8 cellular contexts compared by ENCODE assay signal in genomic region chr2:196170681-196171247, GRCh38. TPM values are rescaled to one million over a fixed set of nuclear protein-coding genes. Genes with fewer than 3 reads are reported as not detected.
DNase-seq lines count a peak whose midpoint lies in the region; ATAC-seq, FAIRE-seq and TF ChIP-seq lines count a peak whose summit lies in the region.

No MANE protein-coding gene starts in this region.

- H4K5ac ChIP-seq in H1 (ENCODE audit: insufficient read length, low read depth, low read length), result no peak overlapping the region

- H3K4ac ChIP-seq in H1 (replicated peaks; ENCODE audit: insufficient read length, low read depth, low read length), result no peak overlapping the region

- peak; percentile 59 for DNase-seq in COLO668 (lab: John Stamatoyannopoulos, UW; ENCODE audit: unreplicated experiment)
- DNase-seq in H1 (ENCODE audit: low read depth in 1 of 2, low spot score in 2 of 2), result no peak
- peak; percentile 62 to 83 for DNase-seq in aorta
- DNase-seq in SHP77 (lab: John Stamatoyannopoulos, UW), result no peak

- WGBS in H1 (ENCODE audit: extremely low coverage in 1 of 2, insufficient coverage in 1 of 2, insufficient read length in 1 of 2, insufficient replicate concordance in 2 of 2, low coverage in 1 of 2, low lambda C conversion rate in 2 of 2, missing lambda C conversion rate in 1 of 2), 2 experiments, result 2% methylated on average over 38 of the region's 53 CpGs; no CpG with 5 or more reads in 1 of the 2 experiments
- 0% methylated on average over 42 to 53 of the region's 53 CpGs for WGBS in aorta, 2 donors

- H2AK5ac ChIP-seq in H1 (ENCODE audit: low read depth, low read length), result no peak overlapping the region

- 0 out of 2 replicates have a peak, but pooled peaks cover 2% of the 10 kb centered on the region for H3K79me1 ChIP-seq in H1 (ENCODE audit: low read depth, low read length)

- H3K9me3 ChIP-seq in H1 (ENCODE audit: insufficient read depth in 2 of 2, low read depth in 1 of 2, low read length in 1 of 2) (no peaks in the 10 kb centered on the region), mucosa of rectum (ENCODE audit: control insufficient read depth in 2 of 2, low read length in 2 of 2) (no peaks in the 10 kb centered on the region), aorta (ENCODE audit: control insufficient read depth, low read length) (no peaks in the 10 kb centered on the region)

- no peak for TF ChIP-seq RAD21 in H1 (IDR thresholded peaks at IDR 0.05 in 1 of 2, conservative IDR thresholded peaks at IDR 0.05 in 1 of 2; ENCODE audit: low read depth in 2 of 2, low read length in 2 of 2)

- H3K27me3 ChIP-seq in H1 (replicated peaks in 1 of 4; ENCODE audit: control insufficient read depth in 3 of 4, extremely low read depth in 1 of 4, insufficient read depth in 3 of 4, low read length in 3 of 4) (peaks cover 0 to 4% (median under 1%) of the 10 kb centered on the region in 4 experiments; a peak in 4 of 7 replicates), mucosa of rectum (ENCODE audit: control insufficient read depth in 2 of 2, insufficient read depth in 2 of 2, low read length in 2 of 2) (no peaks in the 10 kb centered on the region), aorta (ENCODE audit: control insufficient read depth in 1 of 2, insufficient read depth in 2 of 2, low read length in 1 of 2) (no peaks in the 10 kb centered on the region)

- peaks cover 2 to 48% of the 10 kb centered on the region in 2 experiments; a peak in 3 of 4 replicates for H3K79me2 ChIP-seq in H1 (ENCODE audit: control insufficient read depth in 1 of 2, insufficient read depth in 2 of 2, low read length in 2 of 2)

- peak overlapping the region; percentile 58 to 80 (median 70); a peak in 6 of 7 replicates for H3K9ac ChIP-seq in H1 (replicated peaks in 1 of 4; ENCODE audit: extremely low read depth in 1 of 4, low read depth in 3 of 4, low read length in 3 of 4)
- H3K9ac ChIP-seq in mucosa of rectum (ENCODE audit: low read depth in 1 of 2, low read length in 2 of 2), result peak overlapping the region; percentile 94 to 95

- H3K4me3 ChIP-seq in H1 (ENCODE audit: extremely low read depth in 1 of 4, insufficient read depth in 2 of 4, low read depth in 3 of 4, low read length in 4 of 4) (peak overlapping the region; percentile 82 to 95 (median 85)), mucosa of rectum (ENCODE audit: low read length in 2 of 2) (peak overlapping the region; percentile 93 to 99), aorta (ENCODE audit: low read length in 2 of 2) (peak overlapping the region; percentile 71 to 98)

- peak overlapping the region; percentile 79 for H4K8ac ChIP-seq in H1 (ENCODE audit: extremely low read depth, insufficient read depth, low read length)

- H3K4me1 ChIP-seq in H1 (replicated peaks in 1 of 4; ENCODE audit: control insufficient read depth in 3 of 4, insufficient read depth in 4 of 4, low read length in 3 of 4) (peaks cover 0 to 12% (median 8%) of the 10 kb centered on the region in 4 experiments; a peak in 3 of 7 replicates), mucosa of rectum (ENCODE audit: control insufficient read depth in 2 of 2, insufficient read depth in 2 of 2, low read length in 2 of 2) (peaks cover 3 to 9% of the 10 kb centered on the region in 2 donors), aorta (ENCODE audit: control insufficient read depth in 1 of 2, insufficient read depth in 2 of 2, low read length in 2 of 2) (peaks cover 0 to 2% of the 10 kb centered on the region in 2 donors)

- H3K36me3 ChIP-seq in H1 (ENCODE audit: control insufficient read depth in 2 of 4, insufficient read depth in 4 of 4, low read length in 3 of 4) (no peaks in the 10 kb centered on the region), mucosa of rectum (ENCODE audit: control insufficient read depth in 2 of 2, insufficient read depth in 2 of 2, low read length in 2 of 2) (no peaks in the 10 kb centered on the region), aorta (ENCODE audit: control insufficient read depth in 1 of 2, insufficient read depth in 2 of 2, low read length in 1 of 2) (no peaks in the 10 kb centered on the region)

- FAIRE-seq in H1 (lab: Jason Lieb, UNC), result no peak

- no peak overlapping the region for H2BK12ac ChIP-seq in H1 (ENCODE audit: low read depth, low read length)

- H3K14ac ChIP-seq in H1 (ENCODE audit: insufficient read length), result no peak overlapping the region

- H3K27ac ChIP-seq in VCaP (peak overlapping the region; percentile 81), H1 (ENCODE audit: low read depth, low read length) (no peak overlapping the region), mucosa of rectum (ENCODE audit: low read depth in 2 of 2, low read length in 2 of 2) (peak overlapping the region; percentile 97 to 98), aorta (ENCODE audit: low read depth in 1 of 2, low read length in 2 of 2) (peak overlapping the region in 1 of 2 donors; percentile 78)

- ATAC-seq in GM19395 (IDR thresholded peaks at IDR 0.05; ENCODE audit: unreplicated experiment) (peak; percentile 14), HG03521 (IDR thresholded peaks at IDR 0.05; ENCODE audit: unreplicated experiment) (peak; percentile 2), aorta (ENCODE audit: low FRiP score) (peak; percentile 84)

- H3K4me2 ChIP-seq in H1 (ENCODE audit: insufficient read depth in 1 of 2, low read depth in 2 of 2, low read length in 2 of 2), result peak overlapping the region; percentile 75 to 99

- no peak for TF ChIP-seq POLR2A in H1 (IDR thresholded peaks at IDR 0.05; ENCODE audit: control extremely low read depth in 1 of 2, low read depth in 2 of 2, low read length in 2 of 2)

- no peak overlapping the region; the same call in 1 of the 2 replicates for H3K18ac ChIP-seq in H1 (ENCODE audit: extremely low read depth, low read length)

- H2BK15ac ChIP-seq in H1 (ENCODE audit: low read length), result no peak overlapping the region

- TF ChIP-seq CTCF in VCaP (conservative IDR thresholded peaks at IDR 0.05), result no peak
- TF ChIP-seq CTCF in H1 (IDR thresholded peaks at IDR 0.05; ENCODE audit: control extremely low read depth in 1 of 3, insufficient read depth in 1 of 3, low read depth in 1 of 3, low read length in 3 of 3), result no peak

- TF ChIP-seq EP300 in H1 (IDR thresholded peaks at IDR 0.05; ENCODE audit: borderline replicate concordance in 1 of 2, low read depth in 2 of 2, low read length in 2 of 2), result no peak

- H2AFZ ChIP-seq in H1 (ENCODE audit: low read length), result 0 out of 2 replicates have a peak overlapping the region, but pooled peaks have one; percentile 36

- peaks cover 0 to 1% of the 10 kb centered on the region in 2 experiments for H4K20me1 ChIP-seq in H1 (replicated peaks in 1 of 2; ENCODE audit: control insufficient read depth in 1 of 2, insufficient read depth in 2 of 2, low read length in 2 of 2)

- H2BK120ac ChIP-seq in H1 (replicated peaks; ENCODE audit: low read depth, low read length), result no peak overlapping the region

- no peak overlapping the region for H3K56ac ChIP-seq in H1 (replicated peaks; ENCODE audit: insufficient read length, low read depth, low read length)

- H2BK20ac ChIP-seq in H1 (ENCODE audit: low read length), result no peak overlapping the region

- CTCF ChIA-PET in H1 (lab: Charles Lee; ENCODE audit: partially characterized antibody), result interaction anchor here (1.7 kb wide), 1 partner anchor 106 kb away, joined by 6 read pairs; no protein-coding TSS in a partner anchor

- H3K23me2 ChIP-seq in H1 (ENCODE audit: low read depth, low read length), result peaks cover 8% of the 10 kb centered on the region; the same call in 1 of the 2 replicates

- H2BK5ac ChIP-seq in H1 (ENCODE audit: low read depth, low read length), result no peak overlapping the region

- H4K91ac ChIP-seq in H1 (replicated peaks; ENCODE audit: insufficient read length, low read length), result no peak overlapping the region

- intact Hi-C loops in aorta (cut with DNase I), result loop anchor here in 1 of 2 donors (5.0 kb wide), 2 partner anchors 77 to 112 kb away; no protein-coding TSS in a partner anchor

- POLR2A ChIA-PET in H1 (lab: Charles Lee; ENCODE audit: partially characterized antibody), result interaction anchor here (0.7 to 1.2 kb wide), 3 partner anchors 9 to 30 kb away, joined by 3 read pairs; no protein-coding TSS in a partner anchor

- H3K23ac ChIP-seq in H1 (ENCODE audit: insufficient read length), result no peak overlapping the region

TF ChIP-seq in H1, 55 proteins besides CTCF, POLR2A, EP300 and RAD21:
- TF ChIP-seq SAP30 (IDR thresholded peaks at IDR 0.05; ENCODE audit: insufficient read depth, insufficient replicate concordance, low read length) (peak; percentile 74), ASH2L (IDR thresholded peaks at IDR 0.05; ENCODE audit: low read length) (peak; percentile 54), SIN3A (conservative IDR thresholded peaks at IDR 0.05 in 1 of 2, IDR thresholded peaks at IDR 0.05 in 1 of 2; ENCODE audit: low read depth in 1 of 2, low read length in 2 of 2) (peak; percentile 44 to 68; a peak in 2 of 4 replicates), E2F6 (IDR thresholded peaks at IDR 0.05) (no peak), RBBP5 (IDR thresholded peaks at IDR 0.05; ENCODE audit: borderline replicate concordance, low read depth, low read length) (peak; percentile 84; the same call in 1 of the 2 replicates)

RNA-seq across cellular contexts. Expression of gene STK17B, which starts 0.6 kb away (rescaled TPM):
- total RNA-seq in H1 (2021; fragmentation: NEBNext Ultra II Directional; extraction: Animal tissue kit (Norgen Biotek cat#: 25700)), result 10.5 and 11.8 TPM in 2 replicates
- 0.88 and 1.8 TPM in 2 replicates for polyA plus RNA-seq in H1 (2011; rRNA removed)
- polyA plus RNA-seq in H1 (2011; cell fraction: cytosol; rRNA removed), result 2.1 TPM
- polyA plus RNA-seq in H1 (2011; cell fraction: nucleus; rRNA removed), result 0.81 TPM
- polyA plus RNA-seq in H1 (2012, experiment 1 of 2), result 1.5 to 6.2 TPM (median 2.0 TPM) in 4 replicates
- 0.47 TPM for polyA plus RNA-seq in H1 (2012, experiment 2 of 2)
- polyA plus RNA-seq in H1 (2013, experiment 1 of 2), result 4.5 TPM
- polyA plus RNA-seq in H1 (2013, experiment 2 of 2), result 4.4 TPM
- polyA minus RNA-seq in H1 (2011; rRNA and poly(A)+ RNA removed), result 3.7 and 8.3 TPM in 2 replicates
- polyA minus RNA-seq in H1 (2011; cell fraction: cytosol; rRNA and poly(A)+ RNA removed), result 4.5 TPM
- polyA minus RNA-seq in H1 (2011; cell fraction: nucleus; rRNA and poly(A)+ RNA removed), result 6.0 TPM
- total RNA-seq in aorta, result 10 to 100 TPM; 26.5 to 30.0 TPM
- 10 to 100 TPM; 17.1 to 17.4 TPM for polyA plus RNA-seq in aorta

Comparison
In these comparisons a context has a peak if more than half of its experiments do, and no peak if none do; other contexts are left out.
1. DNase-seq: peak in COLO668 (single experiment) and aorta (2 of 2); none in H1 (0 of 2) and SHP77 (0 of 2).
2. ATAC-seq: peak in every context shown above with its lines; median percentile 84 in aorta; 14 in GM19395; 2 in HG03521.
3. Peak in every context shown above with its lines, with median percentiles within 50 percentile points of each other: H3K4me3 ChIP-seq.